Comparison of ENCODE assay signal across 8 cellular contexts in the genomic region with DNA sequence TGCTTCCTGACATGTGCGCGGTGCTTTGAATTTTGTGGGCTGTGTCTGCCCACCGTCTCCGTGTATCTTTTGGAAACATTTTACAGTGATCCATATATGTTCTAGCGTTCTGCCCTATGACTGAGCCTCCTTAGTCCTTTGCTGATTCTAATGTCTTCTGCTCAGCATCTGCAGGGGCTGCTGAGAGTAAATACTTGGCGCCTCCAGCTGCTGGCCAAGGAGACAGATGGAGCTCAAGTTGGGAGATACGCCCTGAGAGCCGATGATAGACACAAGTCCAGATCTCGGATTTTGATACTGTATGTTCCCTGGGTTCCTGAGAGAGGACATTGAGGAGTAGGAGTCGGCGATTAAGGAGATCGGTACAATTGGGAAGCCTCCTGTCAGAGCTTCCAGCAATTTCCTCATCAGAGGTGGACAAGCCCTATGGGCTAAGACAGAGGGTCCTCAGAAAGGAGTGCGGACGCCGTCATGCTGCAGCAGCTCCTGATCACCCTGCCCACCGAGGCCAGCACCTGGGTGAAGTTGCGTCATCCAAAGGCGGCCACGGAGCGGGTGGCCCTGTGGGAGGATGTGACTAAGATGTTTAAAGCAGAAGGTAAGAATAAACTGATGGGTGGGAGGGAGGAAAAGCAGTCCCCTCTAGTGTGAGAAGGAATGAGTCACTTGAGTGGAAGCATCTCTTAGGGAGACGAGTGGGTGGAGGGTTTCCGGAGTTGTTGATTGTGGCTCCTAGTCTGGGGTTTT. TPM values are rescaled to one million over a fixed set of nuclear protein-coding genes. Genes with fewer than 3 reads are reported as not detected.
DNase-seq lines count a peak whose midpoint lies in the region; ATAC-seq and TF ChIP-seq lines count a peak whose summit lies in the region.

No MANE protein-coding gene starts in this region.

- peak overlapping the region; percentile 26; the same call in 1 of the 2 replicates for H2AFZ ChIP-seq in OCI-LY1 (ENCODE audit: low read length)

- peaks cover 20% of the 10 kb centered on the region for H3K4me1 ChIP-seq in OCI-LY1 (ENCODE audit: insufficient read depth, low read length, severe bottlenecking)
- H3K4me1 ChIP-seq in foreskin keratinocyte = no peaks in the 10 kb centered on the region
- peaks cover 12% of the 10 kb centered on the region for H3K4me1 ChIP-seq in suprapubic skin

- H3K9ac ChIP-seq in OCI-LY1 (ENCODE audit: low read length) = peak overlapping the region; percentile 82

- H3K27ac ChIP-seq in OCI-LY1 (ENCODE audit: low read depth, low read length, poor library complexity, severe bottlenecking) (peak overlapping the region; percentile 29), foreskin keratinocyte (no peak overlapping the region), suprapubic skin (peak overlapping the region; percentile 66)

- peak overlapping the region; percentile 72 for H3K4me3 ChIP-seq in OCI-LY1 (ENCODE audit: low read depth, low read length, poor library complexity, severe bottlenecking)
- H3K4me3 ChIP-seq in suprapubic skin = peak overlapping the region; percentile 71

- no peak for TF ChIP-seq EP300 in suprapubic skin (IDR thresholded peaks at IDR 0.05)

- no peaks in the 10 kb centered on the region for H3K79me2 ChIP-seq in OCI-LY1 (ENCODE audit: insufficient read depth, low read length)

- H3K27me3 ChIP-seq in OCI-LY1 (ENCODE audit: insufficient read depth, low read length) = no peaks in the 10 kb centered on the region
- no peaks in the 10 kb centered on the region for H3K27me3 ChIP-seq in foreskin keratinocyte
- H3K27me3 ChIP-seq in suprapubic skin = no peaks in the 10 kb centered on the region

- peak overlapping the region; percentile 84 for H3K4me2 ChIP-seq in OCI-LY1 (ENCODE audit: low read length)

- DNase-seq in NCI-H1436 (lab: John Stamatoyannopoulos, UW) (peak; percentile 29), NCI-H1436 treated with DMSO at 0.1 percent for 48 hours (lab: John Stamatoyannopoulos, UW) (no peak), foreskin keratinocyte (peak; percentile 24 to 36), omental fat pad (ENCODE audit: low spot score) (no peak), suprapubic skin (ENCODE audit: low spot score in 2 of 2) (no peak)
- peak; percentile 83 for DNase-seq in activated T-helper 9 cell treated with anti-CD3 and anti-CD28 coated beads, Interleukin-2, amount 50 U/mL, for 16 hours (ENCODE audit: low read depth)

- peaks cover 19% of the 10 kb centered on the region for H3K9me3 ChIP-seq in OCI-LY1 (ENCODE audit: low read length)
- no peaks in the 10 kb centered on the region for H3K9me3 ChIP-seq in suprapubic skin

- TF ChIP-seq CTCF in OCI-LY1 (IDR thresholded peaks at IDR 0.05; ENCODE audit: low read length) = no peak
- TF ChIP-seq CTCF in foreskin keratinocyte (conservative IDR thresholded peaks at IDR 0.05) = no peak
- no peak for TF ChIP-seq CTCF in omental fat pad (IDR thresholded peaks at IDR 0.05)
- no peak for TF ChIP-seq CTCF in suprapubic skin (IDR thresholded peaks at IDR 0.05)

- H3F3A ChIP-seq in OCI-LY1 (ENCODE audit: insufficient read depth, low read length) = no peaks in the 10 kb centered on the region

- no peak for TF ChIP-seq POLR2A in suprapubic skin (IDR thresholded peaks at IDR 0.05)

- H3K36me3 ChIP-seq in OCI-LY1 (ENCODE audit: insufficient read depth, low read length) (peaks cover 13% of the 10 kb centered on the region), suprapubic skin (no peaks in the 10 kb centered on the region)

- 30% methylated on average over 22 of the region's 22 CpGs for WGBS in suprapubic skin

- no peaks in the 10 kb centered on the region for H3K9me2 ChIP-seq in OCI-LY1 (ENCODE audit: low read depth, low read length)

- H4K20me1 ChIP-seq in OCI-LY1 (ENCODE audit: insufficient read depth, low read length) = no peaks in the 10 kb centered on the region

- ATAC-seq in HG03064 (IDR thresholded peaks at IDR 0.05; ENCODE audit: low read depth, unreplicated experiment) (peak; percentile 10), foreskin keratinocyte (peak; percentile 23), omental fat pad (ENCODE audit: low FRiP score) (peak; percentile 53)

RNA-seq across cellular contexts. Expression of gene ZFP69B, which starts 0.4 kb away (rescaled TPM):
- total RNA-seq in foreskin keratinocyte = 3.2 and 4.2 TPM in 2 replicates
- 0.83 and 0.97 TPM in 2 replicates for polyA plus RNA-seq in foreskin keratinocyte
- total RNA-seq in omental fat pad = 1 to 10 TPM in 3 of 4 donors, under 1 TPM in 1; 0.56 to 1.9 (median 1.2) TPM
- total RNA-seq in suprapubic skin = 1 to 10 TPM in 1 of 4 donors, under 1 TPM in 3; 0.55 to 1.1 (median 0.74) TPM

RNA-seq across cellular contexts. Expression of gene ZFP69, which starts 26.4 kb away (rescaled TPM):
- total RNA-seq in foreskin keratinocyte (4.1 and 4.7 TPM in 2 replicates), omental fat pad (1 to 10 TPM; 1.1 to 5.2 (median 2.6) TPM), suprapubic skin (1 to 10 TPM; 1.4 to 2.7 (median 1.7) TPM)
- 2.7 and 3.0 TPM in 2 replicates for polyA plus RNA-seq in foreskin keratinocyte

RNA-seq across cellular contexts. Expression of gene EXO5, which starts 57.9 kb away (rescaled TPM):
- total RNA-seq in foreskin keratinocyte = 9.4 and 9.6 TPM in 2 replicates
- 6.1 and 6.3 TPM in 2 replicates for polyA plus RNA-seq in foreskin keratinocyte
- total RNA-seq in omental fat pad = 1 to 10 TPM; 3.9 to 9.1 (median 6.5) TPM
- 1 to 10 TPM; 2.2 to 6.3 (median 6.0) TPM for total RNA-seq in suprapubic skin

Comparison
In these comparisons a context has a peak if more than half of its experiments do, and no peak if none do; other contexts are left out.
1. DNase-seq: peak in NCI-H1436 (single experiment), activated T-helper 9 cell treated with anti-CD3 and anti-CD28 coated beads, Interleukin-2, amount 50 U/mL, for 16 hours (single experiment) and foreskin keratinocyte (2 of 2); none in NCI-H1436 treated with DMSO at 0.1 percent for 48 hours (single experiment), omental fat pad (single experiment) and suprapubic skin (0 of 2).
2. Peak in every context shown above with its lines, with median percentiles within 50 percentile points of each other: ATAC-seq.